18 cellular contexts compared by ENCODE assay signal in the genomic region with DNA sequence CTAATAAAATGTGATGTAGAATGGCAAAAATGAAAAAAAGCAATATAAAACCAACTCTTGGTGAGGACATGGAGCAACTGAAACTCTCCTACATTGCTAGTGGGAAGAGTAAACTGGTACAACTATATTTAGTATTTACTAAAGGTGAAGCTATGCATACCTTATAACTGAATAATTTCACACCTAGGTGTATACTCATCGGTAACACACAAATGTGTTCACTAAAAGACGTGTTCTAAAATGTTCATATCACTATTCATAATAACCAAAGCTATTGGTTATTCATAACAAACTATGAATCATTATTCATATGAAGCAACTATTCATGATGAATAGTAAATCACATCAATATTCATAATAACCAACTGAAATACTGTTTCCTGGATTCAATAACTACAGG.
A peak's percentile ranks its signal among the peaks of the same experiment; 100 is the strongest.
DNase-seq lines count a peak whose midpoint lies in the region; ATAC-seq, FAIRE-seq and TF ChIP-seq lines count a peak whose summit lies in the region.
"Had no signal": no experiment of that assay in that cellular context is flagged by ENCODE, and none has a peak within 500 bp of the region (broad histone marks: within the 10 kb centered on the region; RNA-seq: fewer than 3 reads in every experiment).

No MANE protein-coding gene starts in this region.

- no peak overlapping the region for H3K4me3 ChIP-seq in epithelial cell of esophagus (ENCODE audit: low read length)
- H3K4me3 ChIP-seq: BLaER1 treated with 17β-estradiol and CSF1 and Interleukin-3, amounts not matched to agents 10 nM and 100 nM had no signal

- FAIRE-seq in D721Med (lab: Jason Lieb, UNC): peak; percentile 76
- FAIRE-seq: G401.6, GM12891 had no signal

- H3K36me3 Mint-ChIP-seq in endothelial cell (ENCODE audit: low read depth, unreplicated experiment): no peaks in the 10 kb centered on the region
- H3K36me3 Mint-ChIP-seq: CD8-positive, alpha-beta T cell had no signal

- peaks cover 2% of the 10 kb centered on the region for H3K27me3 Mint-ChIP-seq in endothelial cell (ENCODE audit: unreplicated experiment)
- H3K27me3 Mint-ChIP-seq: B cell; CD4-positive, alpha-beta T cell had no signal

- H3K4me1 Mint-ChIP-seq in endothelial cell (ENCODE audit: unreplicated experiment): peaks cover 21% of the 10 kb centered on the region
- H3K4me1 Mint-ChIP-seq: B cell had no signal

- no peak for DNase-seq in D721Med (ENCODE audit: insufficient read length, low spot score)
- DNase-seq in epithelial cell of esophagus (ENCODE audit: low read depth): peak; percentile 63
- DNase-seq in DMS114 treated with DMSO at 0.1 percent for 48 hours (lab: John Stamatoyannopoulos, UW; ENCODE audit: unreplicated experiment): no peak
- no peak for DNase-seq in endothelial cell (ENCODE audit: low spot score)
- DNase-seq: 8988T; AML-193; Caco-2; Calu3; CD4-positive, alpha-beta T cell; CD8-positive, alpha-beta T cell; DMS 273 treated with DMSO at 0.1 percent for 48 hours; DMS79 treated with DMSO at 0.1 percent for 48 hours; GF-D8 had no signal

- H3K4me3 Mint-ChIP-seq in endothelial cell (ENCODE audit: unreplicated experiment): no peak overlapping the region
- H3K4me3 Mint-ChIP-seq: B cell; CD4-positive, alpha-beta T cell; CD8-positive, alpha-beta T cell had no signal

- no peaks in the 10 kb centered on the region for H3K9me3 Mint-ChIP-seq in endothelial cell (ENCODE audit: unreplicated experiment)

- TF ChIP-seq CTCF in D721Med (IDR thresholded peaks at IDR 0.05; ENCODE audit: insufficient read depth, missing control alignments): no peak
- no peak for TF ChIP-seq CTCF in epithelial cell of esophagus (IDR thresholded peaks at IDR 0.05; ENCODE audit: insufficient read depth, low read depth, low read length, missing control alignments)
- no peak for TF ChIP-seq CTCF in endothelial cell (IDR thresholded peaks at IDR 0.05; ENCODE audit: unreplicated experiment)

- no peak for ATAC-seq in GM18858 (IDR thresholded peaks at IDR 0.05; ENCODE audit: unreplicated experiment)
- ATAC-seq: CD8-positive, alpha-beta T cell had no signal

- no peak overlapping the region for H3K27ac Mint-ChIP-seq in endothelial cell (ENCODE audit: unreplicated experiment)
- H3K27ac Mint-ChIP-seq: B cell; CD4-positive, alpha-beta T cell; CD8-positive, alpha-beta T cell had no signal
